Comparison of ENCODE assay signal across 13 cellular contexts in genomic region chr1:14980801-14981200, GRCh38.
DNase-seq lines count a peak whose midpoint lies in the region; TF ChIP-seq lines count a peak whose summit lies in the region.
"Had no signal": no experiment of that assay in that cellular context is flagged by ENCODE, and none has a peak within 500 bp of the region (broad histone marks: within the 10 kb centered on the region; RNA-seq: fewer than 3 reads in every experiment).

No MANE protein-coding gene starts in this region.

- H3K9me3 ChIP-seq in fibroblast of lung (ENCODE audit: control insufficient read depth, insufficient read depth, low read depth, low read length) (no peaks in the 10 kb centered on the region), neuron (ENCODE audit: low read length) (no peaks in the 10 kb centered on the region)
- H3K9me3 ChIP-seq: left lung, tibial artery had no signal

- H2AFZ ChIP-seq in fibroblast of lung (ENCODE audit: low read length) (no peak overlapping the region), neuron (ENCODE audit: low read depth, low read length) (no peak overlapping the region)

- no peak for TF ChIP-seq POLR2A in NB4 (IDR thresholded peaks at IDR 0.05; ENCODE audit: extremely low read depth, insufficient read length)

- H3K9ac ChIP-seq in fibroblast of lung (ENCODE audit: insufficient read depth, low read length), result no peak overlapping the region

- H3K27ac ChIP-seq in fibroblast of lung (ENCODE audit: insufficient read depth, low read length), result no peak overlapping the region
- H3K27ac ChIP-seq: left lung, tibial artery had no signal

- H3K4me2 ChIP-seq in fibroblast of lung (ENCODE audit: extremely low read depth, insufficient read depth, low read length), result no peak overlapping the region

- TF ChIP-seq CTCF in AG10803 (conservative IDR thresholded peaks at IDR 0.05; ENCODE audit: low read length) (no peak), NB4 (IDR thresholded peaks at IDR 0.05; ENCODE audit: low read depth, low read length) (no peak), fibroblast of lung (conservative IDR thresholded peaks at IDR 0.05 in 1 of 2, IDR thresholded peaks at IDR 0.05 in 1 of 2; ENCODE audit: low read depth in 1 of 2, low read length in 2 of 2) (no peak)

- no peak overlapping the region for H3K4me3 ChIP-seq in AG10803 (ENCODE audit: low read length)
- H3K4me3 ChIP-seq in NB4 (ENCODE audit: low read depth, low read length), result no peak overlapping the region
- no peak overlapping the region for H3K4me3 ChIP-seq in fibroblast of lung (replicated peaks in 1 of 4; ENCODE audit: control extremely low read depth in 1 of 4, insufficient read depth in 1 of 4, low read depth in 3 of 4, low read length in 4 of 4)
- peak overlapping the region; percentile 1 for H3K4me3 ChIP-seq in neuron (ENCODE audit: low read length)
- H3K4me3 ChIP-seq: left lung, tibial artery had no signal

- H3K36me3 ChIP-seq in fibroblast of lung (ENCODE audit: control insufficient read depth, insufficient read depth, low read length) (no peaks in the 10 kb centered on the region), neuron (ENCODE audit: insufficient read depth, low read length) (peaks cover 2% of the 10 kb centered on the region)
- H3K36me3 ChIP-seq: left lung, tibial artery had no signal

- H3K4me1 ChIP-seq in fibroblast of lung (ENCODE audit: control insufficient read depth, extremely low read depth, insufficient read depth, low read length), result peaks cover 12% of the 10 kb centered on the region
- H3K4me1 ChIP-seq in neuron (ENCODE audit: insufficient read depth, low read length), result peaks cover 27% of the 10 kb centered on the region
- H3K4me1 ChIP-seq: left lung had no signal

- DNase-seq in AG10803 (ENCODE audit: low read depth) (peak; percentile 12), NB4 (ENCODE audit: low read depth) (peak; percentile 8), fibroblast of lung (ENCODE audit: low read depth in 2 of 2) (peak; percentile 22 to 59), RPMI8226 (no peak)
- no peak for DNase-seq in stimulated activated CD4-positive, alpha-beta T cell treated with anti-CD3 and anti-CD28 coated beads, Interleukin-4, amount 100 ng/mL, for 24 hours
- no peak for DNase-seq in activated CD8-positive, alpha-beta memory T cell treated with anti-CD3 and anti-CD28 coated beads, Interleukin-2, amount 50 U/mL, for 48 hours
- DNase-seq in stimulated activated CD4-positive, alpha-beta T cell treated with anti-CD3 and anti-CD28 coated beads, Interleukin-1b, Interleukin-23, amount 100 ng/mL, for 48 hours, result no peak
- DNase-seq: activated T-cell treated with anti-CD3 and anti-CD28 coated beads, Interleukin-2, amount 50 U/mL, for 1 hour; aorta; NCI-H2171 treated with DMSO at 0.1 percent for 48 hours; tibial artery had no signal

- no peaks in the 10 kb centered on the region for H4K20me1 ChIP-seq in fibroblast of lung (ENCODE audit: control insufficient read depth, extremely low read depth, insufficient read depth, low read length)

- H3K27me3 ChIP-seq in fibroblast of lung (ENCODE audit: control insufficient read depth, insufficient read depth, low read length) (no peaks in the 10 kb centered on the region), neuron (ENCODE audit: insufficient read depth, low read length) (no peaks in the 10 kb centered on the region)
- H3K27me3 ChIP-seq: left lung, tibial artery had no signal

- no peaks in the 10 kb centered on the region for H3K79me2 ChIP-seq in fibroblast of lung (ENCODE audit: control insufficient read depth, insufficient read depth, low read length)

Comparison
In these comparisons a context has a peak if more than half of its experiments do, and no peak if none do; other contexts are left out.
1. DNase-seq: peak in AG10803 (single experiment), NB4 (single experiment) and fibroblast of lung (2 of 2); none in stimulated activated CD4-positive, alpha-beta T cell treated with anti-CD3 and anti-CD28 coated beads, Interleukin-4, amount 100 ng/mL, for 24 hours (single experiment), activated CD8-positive, alpha-beta memory T cell treated with anti-CD3 and anti-CD28 coated beads, Interleukin-2, amount 50 U/mL, for 48 hours (single experiment), RPMI8226 (single experiment) and stimulated activated CD4-positive, alpha-beta T cell treated with anti-CD3 and anti-CD28 coated beads, Interleukin-1b, Interleukin-23, amount 100 ng/mL, for 48 hours (single experiment).